ENCODE assay signal across 17 cellular contexts in genomic region chr19:35327642-35328041, GRCh38. TPM values are rescaled to one million over a fixed set of nuclear protein-coding genes. Genes with fewer than 3 reads are reported as not detected.
A peak's percentile ranks its signal among the peaks of the same experiment; 100 is the strongest.
DNase-seq lines count a peak whose midpoint lies in the region; ATAC-seq, FAIRE-seq and TF ChIP-seq lines count a peak whose summit lies in the region.
"Had no signal": no experiment of that assay in that cellular context is flagged by ENCODE, and none has a peak within 500 bp of the region (broad histone marks: within the 10 kb centered on the region; RNA-seq: fewer than 3 reads in every experiment).

No MANE protein-coding gene starts in this region.

- no peak for FAIRE-seq in HTR-8/SVneo (lab: Jason Lieb, UNC)

- no peak overlapping the region for H3K4me3 Mint-ChIP-seq in endodermal cell
- H3K4me3 Mint-ChIP-seq: activated CD4-positive, alpha-beta memory T cell treated with anti-CD3 and anti-CD28 coated beads, Interleukin-2, amount 10 ng/mL, durations not matched to agents 7 days and 5 days; activated naive CD8-positive, alpha-beta T cell had no signal

- H3K27me3 ChIP-seq in endodermal cell (ENCODE audit: control insufficient read depth, insufficient read depth, low read length, poor library complexity, severe bottlenecking): no peaks in the 10 kb centered on the region

- H3K4me1 ChIP-seq in endodermal cell (ENCODE audit: control insufficient read depth, insufficient read depth, low read length): no peaks in the 10 kb centered on the region

- no peak for TF ChIP-seq POLR2A in NB4 (IDR thresholded peaks at IDR 0.05; ENCODE audit: extremely low read depth, insufficient read length)

- no peaks in the 10 kb centered on the region for H3K4me1 Mint-ChIP-seq in endodermal cell

- POLR2A ChIA-PET in GM10248 (lab: Yijun Ruan, JAX): no interaction called here

- ATAC-seq in HG03442 (IDR thresholded peaks at IDR 0.05; ENCODE audit: unreplicated experiment): no peak

- TF ChIP-seq CTCF in 22Rv1 (IDR thresholded peaks at IDR 0.05) (peak; percentile 54), GM10248 (IDR thresholded peaks at IDR 0.05; ENCODE audit: control extremely low read depth, extremely low read depth, low read depth, missing control alignments) (peak; percentile 49), NB4 (IDR thresholded peaks at IDR 0.05; ENCODE audit: low read depth, low read length) (peak; percentile 7), endodermal cell (conservative IDR thresholded peaks at IDR 0.05) (peak; percentile 77)

- H3K36me3 ChIP-seq in endodermal cell (ENCODE audit: control insufficient read depth, insufficient read depth, low read length): no peaks in the 10 kb centered on the region

- no peak overlapping the region for H3K27ac ChIP-seq in 22Rv1
- no peak overlapping the region for H3K27ac ChIP-seq in endodermal cell (ENCODE audit: low read depth, low read length)
- H3K27ac ChIP-seq: C4-2B had no signal

- no peak for DNase-seq in GM10248 (ENCODE audit: extremely low spot score)
- no peak for DNase-seq in NB4 (ENCODE audit: low read depth)
- DNase-seq in endodermal cell: peak; percentile 74
- no peak for DNase-seq in HTR-8/SVneo (ENCODE audit: insufficient read length, low spot score)
- no peak for DNase-seq in DMS153 treated with DMSO at 0.1 percent for 48 hours (lab: John Stamatoyannopoulos, UW; ENCODE audit: unreplicated experiment)
- DNase-seq in mucosa of gallbladder (ENCODE audit: low spot score): no peak
- DNase-seq: activated CD4-positive, alpha-beta memory T cell treated with anti-CD3 and anti-CD28 coated beads, Interleukin-2, amount 10 ng/mL, durations not matched to agents 7 days and 5 days; SHP77 treated with DMSO at 0.1 percent for 48 hours; stimulated activated CD4-positive, alpha-beta T cell treated with anti-CD3 and anti-CD28 coated beads, Interleukin-4, amount 100 ng/mL, for 1 hour had no signal

- H3K4me3 ChIP-seq in NB4 (ENCODE audit: low read depth, low read length): no peak overlapping the region
- H3K4me3 ChIP-seq in endodermal cell (ENCODE audit: low read length): no peak overlapping the region

- no peak overlapping the region for H3K9ac ChIP-seq in endodermal cell (ENCODE audit: extremely low read depth, low read length, poor library complexity, severe bottlenecking)

- H3K27me3 Mint-ChIP-seq in endodermal cell (ENCODE audit: insufficient read depth): no peaks in the 10 kb centered on the region

- no peaks in the 10 kb centered on the region for H3K36me3 Mint-ChIP-seq in endodermal cell (ENCODE audit: low read depth)
- H3K36me3 Mint-ChIP-seq: activated naive CD8-positive, alpha-beta T cell had no signal

- no peak overlapping the region for H3K27ac Mint-ChIP-seq in endodermal cell
- H3K27ac Mint-ChIP-seq: activated CD4-positive, alpha-beta memory T cell treated with anti-CD3 and anti-CD28 coated beads, Interleukin-2, amount 10 ng/mL, durations not matched to agents 7 days and 5 days; activated naive CD8-positive, alpha-beta T cell had no signal

- H3K9me3 ChIP-seq in endodermal cell (ENCODE audit: control insufficient read depth, low read length): no peaks in the 10 kb centered on the region

- H3K9me3 Mint-ChIP-seq in endodermal cell: no peaks in the 10 kb centered on the region
- H3K9me3 Mint-ChIP-seq: activated CD4-positive, alpha-beta memory T cell treated with anti-CD3 and anti-CD28 coated beads, Interleukin-2, amount 10 ng/mL, durations not matched to agents 7 days and 5 days had no signal

- CTCF ChIA-PET in GM10248 (lab: Yijun Ruan, JAX): interaction anchor here (1.2 to 1.5 kb wide), 4 partner anchors 8 to 22 kb away, joined by 3 to 4 read pairs (median 3); no protein-coding TSS in a partner anchor

- 83% methylated on average over 4 of the region's 4 CpGs; no CpG with 5 or more reads in 1 of the 2 experiments for WGBS in endodermal cell (ENCODE audit: insufficient coverage in 1 of 2, insufficient read length in 1 of 2), 2 experiments

RNA-seq across cellular contexts. Expression of gene CD22, which starts 1.3 kb away (rescaled TPM):
- total RNA-seq in endodermal cell (not detected), mucosa of gallbladder (4.2 TPM)
- not detected for polyA plus RNA-seq in endodermal cell (2013, experiment 1 of 2)
- not detected for polyA plus RNA-seq in endodermal cell (2013, experiment 2 of 2)

RNA-seq across cellular contexts. Expression of gene FFAR1, which starts 20.1 kb away (rescaled TPM):
- total RNA-seq in endodermal cell: not detected
- not detected for polyA plus RNA-seq in endodermal cell (2013, experiment 1 of 2)
- not detected for polyA plus RNA-seq in endodermal cell (2013, experiment 2 of 2)
- not detected for total RNA-seq in mucosa of gallbladder
- total RNA-seq: activated CD4-positive, alpha-beta memory T cell treated with anti-CD3 and anti-CD28 coated beads, Interleukin-2, amount 10 ng/mL, durations not matched to agents 7 days and 5 days; dermis microvascular lymphatic vessel endothelial cell; liver; posterior vena cava; subcutaneous adipose tissue had no signal
- polyA plus RNA-seq: liver had no signal

RNA-seq across cellular contexts. Expression of gene FFAR3, which starts 30.6 kb away (rescaled TPM):
- not detected for total RNA-seq in endodermal cell
- polyA plus RNA-seq in endodermal cell (2013, experiment 1 of 2): not detected
- polyA plus RNA-seq in endodermal cell (2013, experiment 2 of 2): not detected
- 0.29 TPM for total RNA-seq in mucosa of gallbladder
- total RNA-seq: dermis microvascular lymphatic vessel endothelial cell had no signal
- polyA plus RNA-seq: liver had no signal

RNA-seq across cellular contexts. Expression of gene MAG, which starts 35.7 kb away (rescaled TPM):
- not detected for total RNA-seq in endodermal cell
- polyA plus RNA-seq in endodermal cell (2013, experiment 1 of 2): not detected
- polyA plus RNA-seq in endodermal cell (2013, experiment 2 of 2): not detected
- total RNA-seq in mucosa of gallbladder: not detected
- total RNA-seq: activated CD4-positive, alpha-beta memory T cell treated with anti-CD3 and anti-CD28 coated beads, Interleukin-2, amount 10 ng/mL, durations not matched to agents 7 days and 5 days; dermis microvascular lymphatic vessel endothelial cell; posterior vena cava; subcutaneous adipose tissue had no signal

RNA-seq across cellular contexts. Expression of gene GPR42, which starts 43.2 kb away (rescaled TPM):
- total RNA-seq in endodermal cell (not detected), mucosa of gallbladder (not detected)
- not detected for polyA plus RNA-seq in endodermal cell (2013, experiment 1 of 2)
- not detected for polyA plus RNA-seq in endodermal cell (2013, experiment 2 of 2)
- total RNA-seq: dermis microvascular lymphatic vessel endothelial cell, liver had no signal
- polyA plus RNA-seq: liver had no signal

Comparison
In these comparisons a context has a peak if more than half of its experiments do, and no peak if none do; other contexts are left out.
1. CTCF ChIP-seq: peak in every context shown above with its lines; median percentile 77 in endodermal cell; 54 in 22Rv1; 49 in GM10248; 7 in NB4.